Comparison of ENCODE assay signal across 8 cellular contexts in the genomic region with DNA sequence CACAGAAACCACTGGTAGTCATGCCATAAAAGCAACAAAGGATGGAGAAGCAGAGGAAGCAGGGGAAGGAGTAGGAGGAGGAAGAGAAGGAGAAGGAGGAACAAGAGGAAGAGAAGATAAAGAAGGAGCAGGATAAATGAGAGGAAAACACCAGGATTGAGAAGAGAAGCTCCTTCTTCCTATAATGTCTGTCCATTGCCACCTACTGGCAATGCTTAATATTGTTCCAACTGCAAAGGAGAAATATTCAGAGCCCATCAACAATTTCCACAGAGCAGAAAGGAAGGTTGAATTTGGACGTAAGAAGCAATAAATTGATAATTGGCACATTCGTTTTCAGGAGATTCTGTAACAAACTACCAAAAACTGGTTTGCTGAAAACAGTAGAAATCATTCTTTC.
DNase-seq lines count a peak whose midpoint lies in the region; ATAC-seq, FAIRE-seq and TF ChIP-seq lines count a peak whose summit lies in the region.

No MANE protein-coding gene starts in this region.

- WGBS in A549 (ENCODE audit: missing lambda C conversion rate) = 2% methylated on average over 2 of the region's 2 CpGs
- WGBS in spleen, 5 donors = 14 to 50% (median 35%) methylated on average over 2 of the region's 2 CpGs
- WGBS in aorta, 2 donors = 15 to 20% methylated on average over 2 of the region's 2 CpGs

- peak; percentile 59 for TF ChIP-seq CTCF in A549 (IDR thresholded peaks at IDR 0.05)
- peak; percentile 28 for TF ChIP-seq CTCF in GM13976 (IDR thresholded peaks at IDR 0.05; ENCODE audit: borderline replicate concordance, control extremely low read depth, extremely low read depth, insufficient read depth, missing control alignments)
- peak in 6 of 11 experiments; percentile 35 to 44 (median 42) for TF ChIP-seq CTCF in spleen (IDR thresholded peaks at IDR 0.05 in 8 of 11, conservative IDR thresholded peaks at IDR 0.05 in 3 of 11)

- no peak overlapping the region for H3K4me2 ChIP-seq in A549

- TF ChIP-seq EP300 in A549 (IDR thresholded peaks at IDR 0.05) = no peak

- H3K36me3 Mint-ChIP-seq in immature natural killer cell = no peaks in the 10 kb centered on the region

- DNase-seq in A549 (ENCODE audit: low read depth in 1 of 2, low spot score in 1 of 2) = peak; percentile 3 to 52
- no peak for DNase-seq in GM13976 (ENCODE audit: low spot score)
- DNase-seq in NCI-H526 treated with DMSO at 0.1 percent for 48 hours (lab: John Stamatoyannopoulos, UW) = peak; percentile 22
- peak; percentile 18 to 42 for DNase-seq in erythroblast (lab: John Stamatoyannopoulos, UW)
- DNase-seq in spleen = no peak
- no peak for DNase-seq in aorta
- DNase-seq in immature natural killer cell = no peak

- TF ChIP-seq RAD21 in A549 (conservative IDR thresholded peaks at IDR 0.05 in 1 of 2, IDR thresholded peaks at IDR 0.05 in 1 of 2) = peak; percentile 73 to 79

- TF ChIP-seq POLR2A in A549 (IDR thresholded peaks at IDR 0.05; ENCODE audit: low read length) = no peak
- TF ChIP-seq POLR2A in erythroblast (IDR thresholded peaks at IDR 0.05; ENCODE audit: low read length) = no peak
- TF ChIP-seq POLR2A in spleen (IDR thresholded peaks at IDR 0.05) = no peak

- H3K9me3 Mint-ChIP-seq in immature natural killer cell = peaks cover 3 to 32% (median 12%) of the 10 kb centered on the region in 6 donors

- ATAC-seq in A549 = peak; percentile 47 to 71; a peak in 3 of 6 replicates
- no peak for ATAC-seq in aorta (ENCODE audit: low FRiP score)
- no peak for ATAC-seq in GM18870 (IDR thresholded peaks at IDR 0.05; ENCODE audit: unreplicated experiment)

- H3K27me3 Mint-ChIP-seq in immature natural killer cell (ENCODE audit: low read depth in 3 of 3) = no peaks in the 10 kb centered on the region

- peak; percentile 32 for FAIRE-seq in A549 (lab: Jason Lieb, UNC)

- H3K27ac ChIP-seq in A549 = no peak overlapping the region
- no peak overlapping the region for H3K27ac ChIP-seq in spleen
- no peak overlapping the region for H3K27ac ChIP-seq in aorta (ENCODE audit: low read depth in 1 of 2, low read length in 2 of 2)

- H3K4me3 ChIP-seq in A549 = no peak overlapping the region
- no peak overlapping the region for H3K4me3 ChIP-seq in spleen
- no peak overlapping the region for H3K4me3 ChIP-seq in aorta (ENCODE audit: low read length in 2 of 2)

- H3K4me1 Mint-ChIP-seq in immature natural killer cell = no peaks in the 10 kb centered on the region

- POLR2A ChIA-PET in A549 (lab: Yijun Ruan, JAX) = no interaction called here

- no peak overlapping the region for H3K4me3 Mint-ChIP-seq in immature natural killer cell

- H3K27ac Mint-ChIP-seq in immature natural killer cell = no peak overlapping the region

- H3K36me3 ChIP-seq in spleen = no peaks in the 10 kb centered on the region
- no peaks in the 10 kb centered on the region for H3K36me3 ChIP-seq in aorta (ENCODE audit: control insufficient read depth in 1 of 2, insufficient read depth in 2 of 2, low read length in 1 of 2)

- no peaks in the 10 kb centered on the region for H3K4me1 ChIP-seq in A549
- no peaks in the 10 kb centered on the region for H3K4me1 ChIP-seq in spleen
- H3K4me1 ChIP-seq in aorta (ENCODE audit: control insufficient read depth in 1 of 2, insufficient read depth in 2 of 2, low read length in 2 of 2) = no peaks in the 10 kb centered on the region

- H3K27me3 ChIP-seq in spleen (replicated peaks in 1 of 7) (no peaks in the 10 kb centered on the region), aorta (ENCODE audit: control insufficient read depth in 1 of 2, insufficient read depth in 2 of 2, low read length in 1 of 2) (no peaks in the 10 kb centered on the region)

- in situ Hi-C loops in GM13976 (cut with MboI; ENCODE audit: low sequenced_read_pairs, unreplicated experiment) = no loop called here

- intact Hi-C loops in spleen (cut with DNase I; ENCODE audit: low total_unique reads) = no loop called here
- intact Hi-C loops in aorta (cut with DNase I) = loop anchor here in 1 of 2 donors (10.0 kb wide), 1 partner anchor 1089 kb away; no protein-coding TSS in a partner anchor

- H3K9me3 ChIP-seq in A549 = no peaks in the 10 kb centered on the region
- peaks cover 0 to 7% (median 1%) of the 10 kb centered on the region in 8 donors for H3K9me3 ChIP-seq in spleen
- H3K9me3 ChIP-seq in aorta (ENCODE audit: control insufficient read depth, low read length) = no peaks in the 10 kb centered on the region

- CTCF ChIA-PET in A549 (lab: Yijun Ruan, JAX) = interaction anchor here (0.7 to 1.3 kb wide), 5 partner anchors 12 to 390 kb away, joined by 3 to 4 read pairs (median 4); no protein-coding TSS in a partner anchor

TF ChIP-seq in A549, 52 proteins besides CTCF, POLR2A, EP300 and RAD21:
- peak; percentile 69 for TF ChIP-seq SMC3 (IDR thresholded peaks at IDR 0.05)
- no peak for TF ChIP-seq FOXS1 (CRISPR knock-in tag; IDR thresholded peaks at IDR 0.05)

Comparison
In these comparisons a context has a peak if more than half of its experiments do, and no peak if none do; other contexts are left out.
1. ATAC-seq: peak in A549 (2 of 2); none in aorta (single experiment) and GM18870 (single experiment).
2. DNase-seq: peak in A549 (2 of 2), NCI-H526 treated with DMSO at 0.1 percent for 48 hours (single experiment) and erythroblast (2 of 2); none in GM13976 (single experiment), spleen (single experiment), aorta (0 of 2) and immature natural killer cell (0 of 3).
3. Peak in every context shown above with its lines, with median percentiles within 50 percentile points of each other: CTCF ChIP-seq.